In the genomic region with DNA sequence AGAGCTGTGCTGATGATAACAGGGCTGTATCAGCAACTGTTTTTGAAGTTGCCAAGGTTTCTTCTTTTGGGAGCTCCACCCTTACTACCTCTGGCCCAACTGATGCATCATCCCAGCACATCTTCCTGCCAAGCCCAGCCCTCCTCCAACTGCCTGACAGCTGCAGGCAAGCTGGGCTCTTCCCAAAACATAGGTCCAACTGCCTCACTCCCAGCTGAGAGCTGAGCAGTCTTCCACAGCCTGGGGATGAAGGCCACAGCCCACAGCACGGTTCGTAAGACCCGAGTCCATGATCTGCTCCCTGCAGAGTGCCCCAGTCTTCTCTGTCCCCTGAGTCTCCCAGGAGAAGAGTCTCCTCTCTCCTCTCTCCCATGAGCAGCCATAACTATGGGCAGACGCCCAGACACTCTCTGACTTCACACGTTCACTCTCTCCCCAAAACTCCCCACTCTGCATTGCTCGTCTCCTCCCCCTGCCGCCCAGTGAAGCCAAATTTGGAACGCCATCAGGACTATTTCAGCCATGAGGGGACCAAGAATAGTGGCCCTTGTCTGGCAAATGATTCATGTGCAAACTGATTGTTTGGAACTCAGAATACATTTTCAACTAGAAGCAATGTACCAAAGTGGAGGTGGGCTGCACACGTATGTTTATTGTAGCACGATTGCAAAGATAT, we compare ENCODE assay signal across 1 cellular context.
TF ChIP-seq lines count a peak whose summit lies in the region.

No MANE protein-coding gene starts in this region.

TF ChIP-seq in IMR-90, 13 proteins besides CTCF, POLR2A, EP300 and RAD21:
- TF ChIP-seq BHLHE40 (IDR thresholded peaks at IDR 0.05; ENCODE audit: low read depth, low read length) (no peak), RFX5 (IDR thresholded peaks at IDR 0.05; ENCODE audit: low read depth, low read length) (no peak), MAZ (IDR thresholded peaks at IDR 0.05; ENCODE audit: borderline replicate concordance, low read depth, low read length) (no peak), MAFK (IDR thresholded peaks at IDR 0.05; ENCODE audit: low read depth, low read length) (no peak)
- TF ChIP-seq, protein P1, sequence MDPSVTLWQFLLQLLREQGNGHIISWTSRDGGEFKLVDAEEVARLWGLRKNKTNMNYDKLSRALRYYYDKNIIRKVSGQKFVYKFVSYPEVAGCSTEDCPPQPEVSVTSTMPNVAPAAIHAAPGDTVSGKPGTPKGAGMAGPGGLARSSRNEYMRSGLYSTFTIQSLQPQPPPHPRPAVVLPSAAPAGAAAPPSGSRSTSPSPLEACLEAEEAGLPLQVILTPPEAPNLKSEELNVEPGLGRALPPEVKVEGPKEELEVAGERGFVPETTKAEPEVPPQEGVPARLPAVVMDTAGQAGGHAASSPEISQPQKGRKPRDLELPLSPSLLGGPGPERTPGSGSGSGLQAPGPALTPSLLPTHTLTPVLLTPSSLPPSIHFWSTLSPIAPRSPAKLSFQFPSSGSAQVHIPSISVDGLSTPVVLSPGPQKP (IDR thresholded peaks at IDR 0.05; ENCODE audit: borderline replicate concordance, low read depth, low read length): no peak
TF ChIP-seq in IMR-90: peak in this region for 0.
